Comparison of ENCODE assay signal across 8 cellular contexts in genomic region chr5:95822038-95822407, GRCh38. TPM values are rescaled to one million over a fixed set of nuclear protein-coding genes. Genes with fewer than 3 reads are reported as not detected.
DNase-seq lines count a peak whose midpoint lies in the region; ATAC-seq and TF ChIP-seq lines count a peak whose summit lies in the region.

No MANE protein-coding gene starts in this region.

- intact Hi-C loops in left colon (cut with DNase I, micrococcal nuclease) = no loop called here

- peak overlapping the region; percentile 96 for H3K4me3 ChIP-seq in CD8-positive, alpha-beta memory T cell (ENCODE audit: low read length)
- peak overlapping the region; percentile 51 for H3K4me3 ChIP-seq in RWPE2 (ENCODE audit: severe bottlenecking)

- H3K36me3 Mint-ChIP-seq in CD8-positive, alpha-beta memory T cell = peaks cover 0 to 36% (median 5%) of the 10 kb centered on the region in 3 donors
- no peaks in the 10 kb centered on the region for H3K36me3 Mint-ChIP-seq in chondrocyte (ENCODE audit: low read depth)

- TF ChIP-seq CTCF in RWPE2 (IDR thresholded peaks at IDR 0.05; ENCODE audit: poor library complexity, severe bottlenecking) (no peak), chondrocyte (IDR thresholded peaks at IDR 0.05) (no peak)

- H3K9me3 ChIP-seq in CD8-positive, alpha-beta memory T cell (ENCODE audit: low read length) = no peaks in the 10 kb centered on the region
- H3K9me3 ChIP-seq in RWPE2 (ENCODE audit: severe bottlenecking) = no peaks in the 10 kb centered on the region

- peak overlapping the region; percentile 65 to 100 (median 94) for H3K27ac Mint-ChIP-seq in CD8-positive, alpha-beta memory T cell
- peak overlapping the region; percentile 95 for H3K27ac Mint-ChIP-seq in chondrocyte (ENCODE audit: unreplicated experiment)

- ATAC-seq in HG03521 (IDR thresholded peaks at IDR 0.05; ENCODE audit: unreplicated experiment) (peak; percentile 35), RWPE2 (ENCODE audit: low read depth) (peak; percentile 19), left colon (peak; percentile 59), GM21717 (IDR thresholded peaks at IDR 0.05; ENCODE audit: unreplicated experiment) (no peak)
- peak; percentile 1 for ATAC-seq in stimulated activated naive CD8-positive, alpha-beta T cell treated with anti-CD3 and anti-CD28 coated beads, Interleukin-15, Interleukin-2, amounts not matched to agents 100 U/mL and 50 U/mL, for 24 hours

- TF ChIP-seq POLR2A in GM19099 (IDR thresholded peaks at IDR 0.05; ENCODE audit: extremely low read depth, insufficient read length, low read depth) = peak; percentile 33

- H3K4me1 ChIP-seq in CD8-positive, alpha-beta memory T cell (ENCODE audit: insufficient read depth, low read length) = peaks cover 55% of the 10 kb centered on the region
- peaks cover 28% of the 10 kb centered on the region for H3K4me1 ChIP-seq in RWPE2 (ENCODE audit: insufficient read depth, poor library complexity, severe bottlenecking)

- POLR2A ChIA-PET in CD8-positive, alpha-beta memory T cell (lab: Charles Lee) = interaction anchor here (0.6 to 7.1 kb wide), 6 partner anchors 10 to 30 kb away, joined by 3 to 72 read pairs (median 5); no protein-coding TSS in a partner anchor

- H3K27me3 Mint-ChIP-seq in CD8-positive, alpha-beta memory T cell = no peaks in the 10 kb centered on the region
- no peaks in the 10 kb centered on the region for H3K27me3 Mint-ChIP-seq in chondrocyte (ENCODE audit: low read depth)

- H3K27me3 ChIP-seq in CD8-positive, alpha-beta memory T cell (ENCODE audit: insufficient read depth, low read length, poor library complexity, severe bottlenecking) = no peaks in the 10 kb centered on the region
- no peaks in the 10 kb centered on the region for H3K27me3 ChIP-seq in RWPE2 (ENCODE audit: insufficient read depth, poor library complexity, severe bottlenecking)

- peak overlapping the region; percentile 97 to 100 (median 99) for H3K4me3 Mint-ChIP-seq in CD8-positive, alpha-beta memory T cell
- H3K4me3 Mint-ChIP-seq in chondrocyte (ENCODE audit: unreplicated experiment) = peak overlapping the region; percentile 89

- H3K36me3 ChIP-seq in CD8-positive, alpha-beta memory T cell (ENCODE audit: insufficient read depth, low read length) = peaks cover 4% of the 10 kb centered on the region
- 0 out of 2 replicates have a peak, but pooled peaks cover under 1% of the 10 kb centered on the region for H3K36me3 ChIP-seq in RWPE2 (ENCODE audit: low read depth)

- H3K27ac ChIP-seq in CD8-positive, alpha-beta memory T cell (ENCODE audit: low read depth, low read length) = peak overlapping the region; percentile 25
- H3K27ac ChIP-seq in RWPE2 (ENCODE audit: poor library complexity, severe bottlenecking) = peak overlapping the region; percentile 82

- CTCF ChIA-PET in CD8-positive, alpha-beta memory T cell (lab: Charles Lee) = interaction anchor here (1.0 to 10.2 kb wide), 8 partner anchors 12 to 267 kb away, joined by 3 to 105 read pairs (median 5); partner anchors contain the start of genes ARSK, RFESD and SKIC3

- peak in 2 of 5 donors; percentile 17 to 43 for DNase-seq in CD8-positive, alpha-beta memory T cell
- no peak for DNase-seq in RWPE2 (ENCODE audit: low spot score)
- no peak for DNase-seq in chondrocyte (ENCODE audit: low spot score)
- peak; percentile 73 to 80 for DNase-seq in left colon
- peak; percentile 50 for DNase-seq in stimulated activated naive CD8-positive, alpha-beta T cell treated with anti-CD3 and anti-CD28 coated beads, Interleukin-15, Interleukin-2, amounts not matched to agents 100 U/mL and 50 U/mL, for 24 hours

- no peaks in the 10 kb centered on the region for H3K9me3 Mint-ChIP-seq in CD8-positive, alpha-beta memory T cell
- H3K9me3 Mint-ChIP-seq in chondrocyte (ENCODE audit: low read depth) = no peaks in the 10 kb centered on the region

- H3K4me1 Mint-ChIP-seq in CD8-positive, alpha-beta memory T cell = peaks cover 58 to 72% (median 69%) of the 10 kb centered on the region in 3 donors
- peaks cover 53% of the 10 kb centered on the region for H3K4me1 Mint-ChIP-seq in chondrocyte (ENCODE audit: low read depth)

RNA-seq across cellular contexts. Expression of gene GLRX, which starts 0.5 kb away (rescaled TPM):
- total RNA-seq in CD8-positive, alpha-beta memory T cell = 10 to 100 TPM; 22.2 to 25.0 TPM
- polyA plus RNA-seq in CD8-positive, alpha-beta memory T cell = 240 TPM
- total RNA-seq in chondrocyte = 18.3 to 24.8 TPM (median 21.6 TPM) in 3 replicates
- total RNA-seq in left colon = 10 to 100 TPM; 82.4 to 91.9 TPM

Comparison
In these comparisons a context has a peak if more than half of its experiments do, and no peak if none do; other contexts are left out.
1. DNase-seq: peak in left colon (2 of 2) and stimulated activated naive CD8-positive, alpha-beta T cell treated with anti-CD3 and anti-CD28 coated beads, Interleukin-15, Interleukin-2, amounts not matched to agents 100 U/mL and 50 U/mL, for 24 hours (single experiment); none in RWPE2 (single experiment) and chondrocyte (single experiment).